In the genomic region with DNA sequence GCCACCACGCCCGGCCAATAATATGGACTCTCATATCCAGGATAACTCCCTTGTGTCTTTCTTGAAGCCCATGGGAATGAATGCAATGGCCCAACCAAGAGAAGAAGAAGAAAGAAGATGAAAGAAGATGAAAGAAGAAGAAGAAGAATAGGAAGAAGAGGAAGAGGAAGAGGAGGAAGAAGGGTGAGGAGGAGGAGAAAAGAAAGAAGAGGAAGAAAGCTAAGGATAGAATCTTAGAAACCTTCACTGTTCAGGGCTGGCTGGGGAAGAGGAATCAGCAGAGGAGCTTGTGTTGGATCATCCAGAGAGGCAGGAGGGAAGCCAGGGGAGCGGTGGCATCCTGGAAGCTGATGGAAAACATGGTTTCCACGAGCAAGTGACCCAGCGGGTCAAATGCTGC, we compare ENCODE assay signal across 22 cellular contexts. TPM values are rescaled to one million over a fixed set of nuclear protein-coding genes. Genes with fewer than 3 reads are reported as not detected.
"Had no signal": no experiment of that assay in that cellular context is flagged by ENCODE, and none has a peak within 500 bp of the region (broad histone marks: within the 10 kb centered on the region; RNA-seq: fewer than 3 reads in every experiment).

No MANE protein-coding gene starts in this region.

- H3K4me3 ChIP-seq: MG63 had no signal

- H3K9ac ChIP-seq: SK-N-SH had no signal

- H3K9me3 ChIP-seq: SK-N-SH had no signal

- H3K36me3 ChIP-seq: MG63 had no signal

- H3K4me2 ChIP-seq: SK-N-SH had no signal

- DNase-seq: Karpas-422, KG1, MG63, NCI-H1092, NCI-H1436, NCI-H187, NCI-H2029, NCI-H2081 treated with DMSO at 0.1 percent for 48 hours, NCI-H2171, NCI-H226, NCI-H446, NCI-H510A, NCI-H524 treated with DMSO at 0.1 percent for 48 hours, NCI-H69, NCI-H774, SHP77, SK-N-SH, SW 1271 had no signal

- FAIRE-seq: HTR-8/SVneo had no signal

- H3K27ac ChIP-seq: HL-60, RWPE1 had no signal

- H3K27me3 ChIP-seq: MG63 had no signal

RNA-seq across cellular contexts. Expression of a gene that starts 28.9 kb away (rescaled TPM):
- total RNA-seq: SK-MEL-5 had no signal
